9 cellular contexts compared by ENCODE assay signal in genomic region chr4:8688041-8688907, GRCh38.
DNase-seq lines count a peak whose midpoint lies in the region; ATAC-seq and TF ChIP-seq lines count a peak whose summit lies in the region.
"Had no signal": no experiment of that assay in that cellular context is flagged by ENCODE, and none has a peak within 500 bp of the region (broad histone marks: within the 10 kb centered on the region; RNA-seq: fewer than 3 reads in every experiment).

No MANE protein-coding gene starts in this region.

- peak; percentile 29 for DNase-seq in COLO829 (ENCODE audit: low spot score)
- peak; percentile 23 to 75 for DNase-seq in HAP-1 (ENCODE audit: low spot score in 2 of 2)
- DNase-seq in colonic mucosa, result peak; percentile 24
- peak; percentile 42 to 81 for DNase-seq in mesothelial cell of epicardium (ENCODE audit: low spot score in 2 of 2, unreplicated experiment in 2 of 2)
- no peak for DNase-seq in NCI-H2196 (lab: John Stamatoyannopoulos, UW; ENCODE audit: unreplicated experiment)
- DNase-seq in NCI-H510A (lab: John Stamatoyannopoulos, UW), result no peak
- DNase-seq: T-helper 1 cell had no signal

- H3K27ac ChIP-seq in colonic mucosa, result no peak overlapping the region

- no peaks in the 10 kb centered on the region for H3K36me3 Mint-ChIP-seq in mesothelial cell of epicardium

- intact Hi-C loops in colonic mucosa (cut with DNase I), result loop anchor here (5.0 kb wide), 1 partner anchor 199 kb away; no protein-coding TSS in a partner anchor

- H3K9ac ChIP-seq in colonic mucosa (ENCODE audit: low read depth in 2 of 2, low read length in 2 of 2), result no peak overlapping the region

- H3K27me3 ChIP-seq in HAP-1 (ENCODE audit: low read depth) (peaks cover 4% of the 10 kb centered on the region), colonic mucosa (peaks cover 9% of the 10 kb centered on the region)

- H3K4me3 Mint-ChIP-seq in mesothelial cell of epicardium, result no peak overlapping the region

- H3K27ac Mint-ChIP-seq in mesothelial cell of epicardium, result no peak overlapping the region

- no peak for ATAC-seq in HG03521 (IDR thresholded peaks at IDR 0.05; ENCODE audit: unreplicated experiment)
- ATAC-seq in HG03432 (IDR thresholded peaks at IDR 0.05; ENCODE audit: unreplicated experiment), result no peak

- in situ Hi-C loops in HAP-1 (cut with MboI; ENCODE audit: low sequenced_read_pairs), result no loop called here

- H3K9me3 Mint-ChIP-seq in mesothelial cell of epicardium, result no peaks in the 10 kb centered on the region

- H3K9me3 ChIP-seq in HAP-1 (no peaks in the 10 kb centered on the region), colonic mucosa (no peaks in the 10 kb centered on the region)

- H3K4me3 ChIP-seq in HAP-1 (no peak overlapping the region), colonic mucosa (no peak overlapping the region)

- H3K36me3 ChIP-seq in HAP-1 (replicated peaks) (no peaks in the 10 kb centered on the region), colonic mucosa (no peaks in the 10 kb centered on the region)

- no peaks in the 10 kb centered on the region for H3K4me1 Mint-ChIP-seq in mesothelial cell of epicardium

- peaks cover 99% of the 10 kb centered on the region for H3K27me3 Mint-ChIP-seq in mesothelial cell of epicardium (ENCODE audit: low read depth)

- TF ChIP-seq CTCF in colonic mucosa (IDR thresholded peaks at IDR 0.05) (peak; percentile 59), mesothelial cell of epicardium (IDR thresholded peaks at IDR 0.05; ENCODE audit: unreplicated experiment) (peak; percentile 74)

- no peaks in the 10 kb centered on the region for H3K4me1 ChIP-seq in HAP-1
- no peaks in the 10 kb centered on the region for H3K4me1 ChIP-seq in colonic mucosa

Comparison
In these comparisons a context has a peak if more than half of its experiments do, and no peak if none do; other contexts are left out.
1. DNase-seq: peak in COLO829 (single experiment), HAP-1 (2 of 2), colonic mucosa (single experiment) and mesothelial cell of epicardium (2 of 2); none in NCI-H2196 (single experiment) and NCI-H510A (single experiment).